In the genomic region with DNA sequence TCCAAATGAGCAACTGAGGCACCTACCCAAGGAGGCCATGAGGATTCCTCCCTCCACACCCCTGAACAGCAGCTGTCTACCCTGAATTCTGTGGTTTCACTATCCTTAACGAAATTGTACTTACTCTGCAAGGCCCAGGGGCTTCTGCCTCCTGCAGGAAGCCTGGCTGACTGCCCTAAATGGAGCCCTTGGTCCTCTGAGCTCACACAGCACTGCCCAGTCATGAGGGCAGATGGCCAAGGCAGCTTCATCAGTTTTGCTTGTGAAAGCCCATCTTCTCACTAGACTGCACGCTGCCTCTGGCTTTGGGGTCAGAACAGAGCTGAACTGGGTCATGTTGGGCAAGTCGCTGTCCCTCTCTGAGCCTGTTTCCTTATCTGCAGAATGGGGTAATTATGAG, we compare ENCODE assay signal across 1 cellular context.
TF ChIP-seq lines count a peak whose summit lies in the region.

No MANE protein-coding gene starts in this region.

TF ChIP-seq in HCT116, 20 proteins besides CTCF, POLR2A, EP300 and RAD21 (continued from another document):
- TF ChIP-seq, protein P1, sequence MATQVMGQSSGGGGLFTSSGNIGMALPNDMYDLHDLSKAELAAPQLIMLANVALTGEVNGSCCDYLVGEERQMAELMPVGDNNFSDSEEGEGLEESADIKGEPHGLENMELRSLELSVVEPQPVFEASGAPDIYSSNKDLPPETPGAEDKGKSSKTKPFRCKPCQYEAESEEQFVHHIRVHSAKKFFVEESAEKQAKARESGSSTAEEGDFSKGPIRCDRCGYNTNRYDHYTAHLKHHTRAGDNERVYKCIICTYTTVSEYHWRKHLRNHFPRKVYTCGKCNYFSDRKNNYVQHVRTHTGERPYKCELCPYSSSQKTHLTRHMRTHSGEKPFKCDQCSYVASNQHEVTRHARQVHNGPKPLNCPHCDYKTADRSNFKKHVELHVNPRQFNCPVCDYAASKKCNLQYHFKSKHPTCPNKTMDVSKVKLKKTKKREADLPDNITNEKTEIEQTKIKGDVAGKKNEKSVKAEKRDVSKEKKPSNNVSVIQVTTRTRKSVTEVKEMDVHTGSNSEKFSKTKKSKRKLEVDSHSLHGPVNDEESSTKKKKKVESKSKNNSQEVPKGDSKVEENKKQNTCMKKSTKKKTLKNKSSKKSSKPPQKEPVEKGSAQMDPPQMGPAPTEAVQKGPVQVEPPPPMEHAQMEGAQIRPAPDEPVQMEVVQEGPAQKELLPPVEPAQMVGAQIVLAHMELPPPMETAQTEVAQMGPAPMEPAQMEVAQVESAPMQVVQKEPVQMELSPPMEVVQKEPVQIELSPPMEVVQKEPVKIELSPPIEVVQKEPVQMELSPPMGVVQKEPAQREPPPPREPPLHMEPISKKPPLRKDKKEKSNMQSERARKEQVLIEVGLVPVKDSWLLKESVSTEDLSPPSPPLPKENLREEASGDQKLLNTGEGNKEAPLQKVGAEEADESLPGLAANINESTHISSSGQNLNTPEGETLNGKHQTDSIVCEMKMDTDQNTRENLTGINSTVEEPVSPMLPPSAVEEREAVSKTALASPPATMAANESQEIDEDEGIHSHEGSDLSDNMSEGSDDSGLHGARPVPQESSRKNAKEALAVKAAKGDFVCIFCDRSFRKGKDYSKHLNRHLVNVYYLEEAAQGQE (IDR thresholded peaks at IDR 0.05; ENCODE audit: low read depth), result no peak
- TF ChIP-seq SRF (IDR thresholded peaks at IDR 0.05; ENCODE audit: low read depth) (no peak), JUND (IDR thresholded peaks at IDR 0.05) (no peak), POLR2AphosphoS5 (IDR thresholded peaks at IDR 0.05; ENCODE audit: low read depth, low read length) (no peak), FOSL1 (IDR thresholded peaks at IDR 0.05; ENCODE audit: low read depth) (no peak), ZFX (IDR thresholded peaks at IDR 0.05) (no peak)
- TF ChIP-seq, protein P2, sequence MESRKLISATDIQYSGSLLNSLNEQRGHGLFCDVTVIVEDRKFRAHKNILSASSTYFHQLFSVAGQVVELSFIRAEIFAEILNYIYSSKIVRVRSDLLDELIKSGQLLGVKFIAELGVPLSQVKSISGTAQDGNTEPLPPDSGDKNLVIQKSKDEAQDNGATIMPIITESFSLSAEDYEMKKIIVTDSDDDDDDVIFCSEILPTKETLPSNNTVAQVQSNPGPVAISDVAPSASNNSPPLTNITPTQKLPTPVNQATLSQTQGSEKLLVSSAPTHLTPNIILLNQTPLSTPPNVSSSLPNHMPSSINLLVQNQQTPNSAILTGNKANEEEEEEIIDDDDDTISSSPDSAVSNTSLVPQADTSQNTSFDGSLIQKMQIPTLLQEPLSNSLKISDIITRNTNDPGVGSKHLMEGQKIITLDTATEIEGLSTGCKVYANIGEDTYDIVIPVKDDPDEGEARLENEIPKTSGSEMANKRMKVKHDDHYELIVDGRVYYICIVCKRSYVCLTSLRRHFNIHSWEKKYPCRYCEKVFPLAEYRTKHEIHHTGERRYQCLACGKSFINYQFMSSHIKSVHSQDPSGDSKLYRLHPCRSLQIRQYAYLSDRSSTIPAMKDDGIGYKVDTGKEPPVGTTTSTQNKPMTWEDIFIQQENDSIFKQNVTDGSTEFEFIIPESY (IDR thresholded peaks at IDR 0.05; ENCODE audit: extremely low read depth, insufficient replicate concordance, low read length), result no peak
- TF ChIP-seq, protein P3, sequence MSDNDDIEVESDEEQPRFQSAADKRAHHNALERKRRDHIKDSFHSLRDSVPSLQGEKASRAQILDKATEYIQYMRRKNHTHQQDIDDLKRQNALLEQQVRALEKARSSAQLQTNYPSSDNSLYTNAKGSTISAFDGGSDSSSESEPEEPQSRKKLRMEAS (IDR thresholded peaks at IDR 0.05), result no peak
